In the genomic region with DNA sequence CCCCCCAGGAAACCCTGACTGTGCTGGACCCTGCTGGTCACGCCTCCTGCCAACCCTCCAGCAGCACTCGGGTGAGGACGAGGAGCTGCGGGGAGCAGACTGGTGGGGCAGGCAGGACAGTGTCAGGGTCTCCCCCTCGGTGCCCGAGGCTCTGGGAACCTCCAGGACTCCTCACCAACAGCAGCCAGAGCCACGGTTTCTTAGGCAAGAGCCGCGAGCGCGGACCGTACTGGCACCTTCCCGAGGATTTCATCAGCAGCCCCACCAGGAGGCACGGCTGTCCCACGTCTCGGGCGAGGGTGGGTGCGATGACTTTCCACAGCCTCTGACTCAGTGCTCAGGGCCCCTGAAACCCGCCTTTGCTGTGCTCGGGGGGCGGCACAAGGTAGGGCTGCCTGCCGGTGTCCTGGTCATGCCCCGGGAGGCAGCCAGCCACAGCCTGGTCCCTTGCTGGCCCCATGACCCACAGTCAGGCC, we compare ENCODE assay signal across 28 cellular contexts.
A peak's percentile ranks its signal among the peaks of the same experiment; 100 is the strongest.
DNase-seq lines count a peak whose midpoint lies in the region; ATAC-seq, FAIRE-seq and TF ChIP-seq lines count a peak whose summit lies in the region.
"Had no signal": no experiment of that assay in that cellular context is flagged by ENCODE, and none has a peak within 500 bp of the region (broad histone marks: within the 10 kb centered on the region; RNA-seq: fewer than 3 reads in every experiment).

No MANE protein-coding gene starts in this region.

- no peak overlapping the region for H3K56ac ChIP-seq in H1 (replicated peaks; ENCODE audit: insufficient read length, low read depth, low read length)

- H3K9me3 Mint-ChIP-seq in activated naive CD8-positive, alpha-beta T cell treated with anti-CD3 and anti-CD28 coated beads, Interleukin-2, amount 10 ng/mL, durations not matched to agents 7 days and 5 days: no peaks in the 10 kb centered on the region
- no peaks in the 10 kb centered on the region for H3K9me3 Mint-ChIP-seq in activated naive CD8-positive, alpha-beta T cell treated with anti-CD3 and anti-CD28 coated beads, Interleukin-2, amount 50 U/mL, for 24 hours
- H3K9me3 Mint-ChIP-seq: neural crest cell had no signal

- no peak for ATAC-seq in activated naive CD8-positive, alpha-beta T cell treated with anti-CD3 and anti-CD28 coated beads, Interleukin-2, amount 10 ng/mL, durations not matched to agents 7 days and 5 days (ENCODE audit: low read depth)
- ATAC-seq in activated naive CD8-positive, alpha-beta T cell treated with anti-CD3 and anti-CD28 coated beads, Interleukin-2, amount 50 U/mL, for 24 hours: no peak
- no peak for ATAC-seq in left lung
- ATAC-seq: mucosa of descending colon had no signal

- no peak overlapping the region for H2AFZ ChIP-seq in H1 (ENCODE audit: low read length)

- no peak overlapping the region for H2BK120ac ChIP-seq in H1 (replicated peaks; ENCODE audit: low read depth, low read length)

- H2BK5ac ChIP-seq in H1 (ENCODE audit: low read depth, low read length): no peak overlapping the region; the same call in 1 of the 2 replicates

- no peak overlapping the region for H4K5ac ChIP-seq in H1 (ENCODE audit: insufficient read length, low read depth, low read length)

- H4K20me1 ChIP-seq in H1 (replicated peaks in 1 of 2; ENCODE audit: control insufficient read depth in 1 of 2, insufficient read depth in 2 of 2, low read length in 2 of 2): no peaks in the 10 kb centered on the region

- H3K27ac ChIP-seq in H1 (ENCODE audit: low read depth, low read length) (peak overlapping the region; percentile 45; the same call in 1 of the 2 replicates), left lung (no peak overlapping the region), spleen (no peak overlapping the region), colonic mucosa (no peak overlapping the region)

- H3K27me3 ChIP-seq in H1 (replicated peaks in 1 of 4; ENCODE audit: control insufficient read depth in 3 of 4, extremely low read depth in 1 of 4, insufficient read depth in 3 of 4, low read length in 3 of 4) (no peaks in the 10 kb centered on the region), left lung (no peaks in the 10 kb centered on the region), spleen (replicated peaks in 1 of 7) (no peaks in the 10 kb centered on the region), colonic mucosa (no peaks in the 10 kb centered on the region)
- H3K27me3 ChIP-seq: BE2C, MG63 had no signal

- CTCF ChIA-PET in H1 (lab: Charles Lee; ENCODE audit: partially characterized antibody): no interaction called here

- peak; percentile 21 for DNase-seq in activated naive CD8-positive, alpha-beta T cell treated with anti-CD3 and anti-CD28 coated beads, Interleukin-2, amount 10 ng/mL, durations not matched to agents 7 days and 5 days
- no peak for DNase-seq in activated naive CD8-positive, alpha-beta T cell treated with anti-CD3 and anti-CD28 coated beads, Interleukin-2, amount 50 U/mL, for 24 hours
- no peak for DNase-seq in H1 (ENCODE audit: low read depth in 1 of 2, low spot score in 2 of 2)
- DNase-seq in left lung: peak; percentile 30 to 72
- DNase-seq in spleen: peak; percentile 74
- DNase-seq in colonic mucosa: no peak
- no peak for DNase-seq in NCI-H510A (lab: John Stamatoyannopoulos, UW)
- no peak for DNase-seq in central memory CD4-positive, alpha-beta T cell
- DNase-seq: activated CD4-positive, alpha-beta T cell treated with anti-CD3 and anti-CD28 coated beads, Interleukin-2, amount 50 U/mL, for 4 hours; activated naive CD4-positive, alpha-beta T cell; activated T-cell treated with anti-CD3 and anti-CD28 coated beads for 4 hours; anterior cingulate cortex; caudate nucleus; COR-L47; DMS79; GF-D8; GOT3; KBM-7; MG63; NCI-H2081; NCI-H446; small intestine; stimulated activated CD4-positive, alpha-beta T cell treated with anti-CD3 and anti-CD28 coated beads, Interleukin-2, amount 100 ng/mL, for 24 hours; substantia nigra had no signal

- no peak overlapping the region for H3K23ac ChIP-seq in H1 (ENCODE audit: insufficient read length)

- no peak overlapping the region for H3K18ac ChIP-seq in H1 (ENCODE audit: extremely low read depth, low read length)

- no peak overlapping the region for H3K4me2 ChIP-seq in H1 (ENCODE audit: insufficient read depth in 1 of 2, low read depth in 2 of 2, low read length in 2 of 2)

- H3K79me2 ChIP-seq in H1 (ENCODE audit: control insufficient read depth in 1 of 2, insufficient read depth in 2 of 2, low read length in 2 of 2): no peaks in the 10 kb centered on the region

- no peaks in the 10 kb centered on the region for H3K79me1 ChIP-seq in H1 (ENCODE audit: low read depth, low read length)

- TF ChIP-seq CTCF in H1 (IDR thresholded peaks at IDR 0.05; ENCODE audit: control extremely low read depth in 1 of 3, insufficient read depth in 1 of 3, low read depth in 1 of 3, low read length in 3 of 3) (no peak), left lung (IDR thresholded peaks at IDR 0.05) (no peak), spleen (IDR thresholded peaks at IDR 0.05 in 8 of 11, conservative IDR thresholded peaks at IDR 0.05 in 3 of 11) (no peak), colonic mucosa (IDR thresholded peaks at IDR 0.05) (no peak)

- H3K4me1 Mint-ChIP-seq in activated naive CD8-positive, alpha-beta T cell treated with anti-CD3 and anti-CD28 coated beads, Interleukin-2, amount 10 ng/mL, durations not matched to agents 7 days and 5 days: peaks cover 14% of the 10 kb centered on the region
- peaks cover 15% of the 10 kb centered on the region for H3K4me1 Mint-ChIP-seq in activated naive CD8-positive, alpha-beta T cell treated with anti-CD3 and anti-CD28 coated beads, Interleukin-2, amount 50 U/mL, for 24 hours
- H3K4me1 Mint-ChIP-seq: neural crest cell had no signal

- no peak overlapping the region for H2BK12ac ChIP-seq in H1 (ENCODE audit: low read depth, low read length)

- no peak overlapping the region for H4K91ac ChIP-seq in H1 (replicated peaks; ENCODE audit: insufficient read length, low read length)

- H2BK15ac ChIP-seq in H1 (ENCODE audit: low read length): no peak overlapping the region

- H3K4me3 Mint-ChIP-seq in activated naive CD8-positive, alpha-beta T cell treated with anti-CD3 and anti-CD28 coated beads, Interleukin-2, amount 10 ng/mL, durations not matched to agents 7 days and 5 days: no peak overlapping the region
- no peak overlapping the region for H3K4me3 Mint-ChIP-seq in activated naive CD8-positive, alpha-beta T cell treated with anti-CD3 and anti-CD28 coated beads, Interleukin-2, amount 50 U/mL, for 24 hours
- H3K4me3 Mint-ChIP-seq: neural crest cell had no signal

- FAIRE-seq in H1 (lab: Jason Lieb, UNC): no peak
- FAIRE-seq: small intestine had no signal

- no peak overlapping the region for H2AK5ac ChIP-seq in H1 (ENCODE audit: low read depth, low read length)

- intact Hi-C loops in left lung (cut with DNase I) (no loop called here), spleen (cut with DNase I; ENCODE audit: low total_unique reads) (no loop called here), colonic mucosa (cut with DNase I) (no loop called here)

- TF ChIP-seq EP300 in H1 (IDR thresholded peaks at IDR 0.05; ENCODE audit: borderline replicate concordance in 1 of 2, low read depth in 2 of 2, low read length in 2 of 2): no peak

- TF ChIP-seq RAD21 in H1 (IDR thresholded peaks at IDR 0.05 in 1 of 2, conservative IDR thresholded peaks at IDR 0.05 in 1 of 2; ENCODE audit: low read depth in 2 of 2, low read length in 2 of 2): no peak

- H3K9me3 ChIP-seq in H1 (ENCODE audit: insufficient read depth in 2 of 2, low read depth in 1 of 2, low read length in 1 of 2): no peaks in the 10 kb centered on the region
- H3K9me3 ChIP-seq in left lung: no peaks in the 10 kb centered on the region
- H3K9me3 ChIP-seq in spleen: no peaks in the 10 kb centered on the region
- no peaks in the 10 kb centered on the region for H3K9me3 ChIP-seq in colonic mucosa
- H3K9me3 ChIP-seq: BE2C, MG63, mucosa of descending colon had no signal

- H4K8ac ChIP-seq in H1 (ENCODE audit: extremely low read depth, insufficient read depth, low read length): peak overlapping the region; percentile 25; the same call in 1 of the 2 replicates

- no peak overlapping the region for H3K4ac ChIP-seq in H1 (replicated peaks; ENCODE audit: insufficient read length, low read depth, low read length)

- H3K9ac ChIP-seq in H1 (replicated peaks in 1 of 4; ENCODE audit: extremely low read depth in 1 of 4, low read depth in 3 of 4, low read length in 3 of 4) (no peak overlapping the region), colonic mucosa (ENCODE audit: low read depth in 2 of 2, low read length in 2 of 2) (no peak overlapping the region)

- no peak for TF ChIP-seq POLR2A in H1 (IDR thresholded peaks at IDR 0.05; ENCODE audit: control extremely low read depth in 1 of 2, low read depth in 2 of 2, low read length in 2 of 2)
- TF ChIP-seq POLR2A in spleen (IDR thresholded peaks at IDR 0.05): no peak

- H3K14ac ChIP-seq in H1 (ENCODE audit: insufficient read length): no peak overlapping the region

- no peak overlapping the region for H3K27ac Mint-ChIP-seq in activated naive CD8-positive, alpha-beta T cell treated with anti-CD3 and anti-CD28 coated beads, Interleukin-2, amount 10 ng/mL, durations not matched to agents 7 days and 5 days
- no peak overlapping the region for H3K27ac Mint-ChIP-seq in activated naive CD8-positive, alpha-beta T cell treated with anti-CD3 and anti-CD28 coated beads, Interleukin-2, amount 50 U/mL, for 24 hours
- H3K27ac Mint-ChIP-seq: progenitor cell of endocrine pancreas had no signal

- H3K27me3 Mint-ChIP-seq in activated naive CD8-positive, alpha-beta T cell treated with anti-CD3 and anti-CD28 coated beads, Interleukin-2, amount 10 ng/mL, durations not matched to agents 7 days and 5 days: no peaks in the 10 kb centered on the region
- H3K27me3 Mint-ChIP-seq in activated naive CD8-positive, alpha-beta T cell treated with anti-CD3 and anti-CD28 coated beads, Interleukin-2, amount 50 U/mL, for 24 hours: no peaks in the 10 kb centered on the region
- H3K27me3 Mint-ChIP-seq: progenitor cell of endocrine pancreas had no signal

- H3K36me3 ChIP-seq in H1 (ENCODE audit: control insufficient read depth in 2 of 4, insufficient read depth in 4 of 4, low read length in 3 of 4) (no peaks in the 10 kb centered on the region), left lung (no peaks in the 10 kb centered on the region), spleen (peaks cover 0 to 40% (median 0%) of the 10 kb centered on the region in 6 donors), colonic mucosa (no peaks in the 10 kb centered on the region)
- H3K36me3 ChIP-seq: BE2C, MG63 had no signal

- H3K36me3 Mint-ChIP-seq in activated naive CD8-positive, alpha-beta T cell treated with anti-CD3 and anti-CD28 coated beads, Interleukin-2, amount 10 ng/mL, durations not matched to agents 7 days and 5 days: no peaks in the 10 kb centered on the region
- H3K36me3 Mint-ChIP-seq in activated naive CD8-positive, alpha-beta T cell treated with anti-CD3 and anti-CD28 coated beads, Interleukin-2, amount 50 U/mL, for 24 hours (ENCODE audit: low read depth): no peaks in the 10 kb centered on the region

- no peak overlapping the region for H2BK20ac ChIP-seq in H1 (ENCODE audit: low read length)

- H3K4me3 ChIP-seq in H1 (ENCODE audit: extremely low read depth in 1 of 4, insufficient read depth in 2 of 4, low read depth in 3 of 4, low read length in 4 of 4): no peak overlapping the region
- no peak overlapping the region for H3K4me3 ChIP-seq in left lung
- no peak overlapping the region for H3K4me3 ChIP-seq in spleen
- no peak overlapping the region for H3K4me3 ChIP-seq in colonic mucosa
- H3K4me3 ChIP-seq: MG63, mucosa of descending colon had no signal

- POLR2A ChIA-PET in activated naive CD8-positive, alpha-beta T cell treated with anti-CD3 and anti-CD28 coated beads, Interleukin-2, amount 10 ng/mL, durations not matched to agents 7 days and 5 days (lab: Charles Lee): no interaction called here
- POLR2A ChIA-PET in H1 (lab: Charles Lee; ENCODE audit: partially characterized antibody): no interaction called here

- H3K23me2 ChIP-seq in H1 (ENCODE audit: low read depth, low read length): no peaks in the 10 kb centered on the region

- 83% methylated on average over 19 of the region's 23 CpGs; no CpG with 5 or more reads in 1 of the 2 experiments for WGBS in H1 (ENCODE audit: extremely low coverage in 1 of 2, insufficient coverage in 1 of 2, insufficient read length in 1 of 2, insufficient replicate concordance in 2 of 2, low coverage in 1 of 2, low lambda C conversion rate in 2 of 2, missing lambda C conversion rate in 1 of 2), 2 experiments
- 87 to 95% (median 91%) methylated on average over 20 to 23 of the region's 23 CpGs; no CpG with 5 or more reads in 1 of the 5 donors for WGBS in spleen, 5 donors

- no peaks in the 10 kb centered on the region for H3K4me1 ChIP-seq in H1 (replicated peaks in 1 of 4; ENCODE audit: control insufficient read depth in 3 of 4, insufficient read depth in 4 of 4, low read length in 3 of 4)
- H3K4me1 ChIP-seq in left lung: no peaks in the 10 kb centered on the region
- H3K4me1 ChIP-seq in spleen: peaks cover 0 to 42% (median 8%) of the 10 kb centered on the region in 6 donors
- H3K4me1 ChIP-seq in colonic mucosa: no peaks in the 10 kb centered on the region

Comparison
In these comparisons a context has a peak if more than half of its experiments do, and no peak if none do; other contexts are left out.
1. DNase-seq: peak in activated naive CD8-positive, alpha-beta T cell treated with anti-CD3 and anti-CD28 coated beads, Interleukin-2, amount 10 ng/mL, durations not matched to agents 7 days and 5 days (single experiment), left lung (2 of 2) and spleen (single experiment); none in activated naive CD8-positive, alpha-beta T cell treated with anti-CD3 and anti-CD28 coated beads, Interleukin-2, amount 50 U/mL, for 24 hours (single experiment), H1 (0 of 2), colonic mucosa (single experiment), NCI-H510A (single experiment) and central memory CD4-positive, alpha-beta T cell (single experiment).